ENCODE assay signal across 6 cellular contexts in genomic region chr12:69317233-69317632, GRCh38. TPM values are rescaled to one million over a fixed set of nuclear protein-coding genes. Genes with fewer than 3 reads are reported as not detected.
DNase-seq lines count a peak whose midpoint lies in the region; ATAC-seq, FAIRE-seq and TF ChIP-seq lines count a peak whose summit lies in the region.
"Not testable (repeated sequence)": the region's sequence is repeated elsewhere in the genome, so short reads cannot be mapped to it uniquely, and the experiment has no call there.
"Had no signal": no experiment of that assay in that cellular context is flagged by ENCODE, and none has a peak within 500 bp of the region (broad histone marks: within the 10 kb centered on the region; RNA-seq: fewer than 3 reads in every experiment).

No MANE protein-coding gene starts in this region.

- not testable (repeated sequence) for ATAC-seq in K562, HepG2

- TF ChIP-seq RAD21 in K562 (CRISPR knock-in tag; conservative IDR thresholded peaks at IDR 0.05 in 1 of 2, IDR thresholded peaks at IDR 0.05 in 1 of 2); HepG2 (CRISPR knock-in tag; IDR thresholded peaks at IDR 0.05): not testable (repeated sequence)

- POLR2A ChIA-PET in K562 (lab: Yijun Ruan, JAX); HepG2 (lab: Yijun Ruan, JAX): not testable (repeated sequence)

- H3K27me3 ChIP-seq in K562 (ENCODE audit: control insufficient read depth in 2 of 2, insufficient read depth in 2 of 2, low read length in 2 of 2); HepG2 (ENCODE audit: control insufficient read depth in 1 of 2, insufficient read depth in 2 of 2, low read length in 2 of 2): not testable (repeated sequence)

- H3K4me2 ChIP-seq in K562 (ENCODE audit: insufficient read depth, low read length); HepG2 (ENCODE audit: low read depth, low read length): not testable (repeated sequence)

- not testable (repeated sequence) for H3K36me3 ChIP-seq in K562 (ENCODE audit: control insufficient read depth, insufficient read depth, low read length); HepG2 (replicated peaks in 1 of 2; ENCODE audit: control insufficient read depth in 1 of 2, insufficient read depth in 2 of 2, low read length in 2 of 2)

- not testable (repeated sequence) for H3K4me3 ChIP-seq in K562; HepG2 (replicated peaks in 1 of 3; ENCODE audit: insufficient read depth in 1 of 3, low read depth in 2 of 3, low read length in 3 of 3)

- WGBS in K562 (ENCODE audit: insufficient coverage, low coverage, missing lambda C conversion rate), result 0% methylated on average over 2 of the region's 2 CpGs
- 50% methylated on average over 2 of the region's 2 CpGs for WGBS in HepG2 (ENCODE audit: low lambda C conversion rate)

- not testable (repeated sequence) for H3K9ac ChIP-seq in K562 (ENCODE audit: insufficient read depth in 1 of 2, low read depth in 2 of 2, low read length in 2 of 2); HepG2 (ENCODE audit: insufficient read depth, low read depth, low read length)

- not testable (repeated sequence) for H4K20me1 ChIP-seq in K562 (replicated peaks; ENCODE audit: control insufficient read depth, insufficient read depth, low read length); HepG2 (ENCODE audit: insufficient read depth, low read length)

- not testable (repeated sequence) for FAIRE-seq in K562 (lab: Jason Lieb, UNC); HepG2 (lab: Jason Lieb, UNC)

- H3K9me3 ChIP-seq in K562 (replicated peaks; ENCODE audit: control insufficient read depth, insufficient read depth, low read depth, low read length); HepG2 (ENCODE audit: low read length): not testable (repeated sequence)

- TF ChIP-seq EP300 in K562 (IDR thresholded peaks at IDR 0.05; ENCODE audit: low read length); HepG2 (IDR thresholded peaks at IDR 0.05; ENCODE audit: low read depth in 2 of 2, low read length in 2 of 2); HepG2 (CRISPR knock-in tag; IDR thresholded peaks at IDR 0.05; ENCODE audit: borderline replicate concordance): not testable (repeated sequence)

- CTCF ChIA-PET in K562 (lab: Yijun Ruan, JAX; ENCODE audit: low intra/inter-chr PET ratio); HepG2 (lab: Yijun Ruan, JAX; ENCODE audit: low intra/inter-chr PET ratio, low total read pairs): not testable (repeated sequence)

- DNase-seq in K562 (ENCODE audit: extremely low read depth in 1 of 4, low spot score in 3 of 4); HepG2 (ENCODE audit: low spot score): not testable (repeated sequence)

- not testable (repeated sequence) for H2AFZ ChIP-seq in K562 (ENCODE audit: low read depth, low read length); HepG2 (ENCODE audit: low read length)

- in situ Hi-C loops in K562 (cut with MboI); HepG2 (cut with HindIII; ENCODE audit: extremely low pct_ligation_motif_present, low pct_unique_long_range_greater_than_20kb): not testable (repeated sequence)

- not testable (repeated sequence) for H3K79me2 ChIP-seq in K562 (ENCODE audit: control insufficient read depth, insufficient read depth, low read length); HepG2 (ENCODE audit: insufficient read depth, low read length)

- not testable (repeated sequence) for TF ChIP-seq POLR2A in K562 (conservative IDR thresholded peaks at IDR 0.05); HepG2 (IDR thresholded peaks at IDR 0.05; ENCODE audit: insufficient read depth in 1 of 2, low read depth in 2 of 2, low read length in 2 of 2)

- H3K4me1 ChIP-seq in K562 (replicated peaks in 1 of 2; ENCODE audit: control insufficient read depth in 2 of 2, insufficient read depth in 2 of 2, low read length in 2 of 2), result not testable (repeated sequence)
- peaks cover 46% of the 10 kb centered on the region for H3K4me1 ChIP-seq in HepG2 (ENCODE audit: insufficient read depth, low read length)

- not testable (repeated sequence) for H3K9me1 ChIP-seq in K562 (ENCODE audit: control insufficient read depth, insufficient read depth, low read length)

- not testable (repeated sequence) for H3K27ac ChIP-seq in K562 (ENCODE audit: extremely low read depth, low read depth, low read length); HepG2 (ENCODE audit: extremely low read length, insufficient read depth, low read length)

- not testable (repeated sequence) for TF ChIP-seq CTCF in K562 (IDR thresholded peaks at IDR 0.05 in 2 of 3, conservative IDR thresholded peaks at IDR 0.05 in 1 of 3; ENCODE audit: insufficient read depth in 2 of 3, low read depth in 1 of 3, low read length in 3 of 3); HepG2 (CRISPR knock-in tag; IDR thresholded peaks at IDR 0.05)

- not testable (repeated sequence) for BruUV-seq in K562 (replicated peaks; lab: Mats Ljungman, UMichigan); HepG2 (replicated peaks; lab: Mats Ljungman, UMichigan)

- intact Hi-C loops in K562 (cut with micrococcal nuclease); HepG2 (cut with micrococcal nuclease; ENCODE audit: unreplicated experiment): not testable (repeated sequence)

RNA-seq across cellular contexts. Expression of gene LYZ, which starts 30.9 kb away (rescaled TPM):
- 6.4 and 13.8 TPM in 2 replicates for total RNA-seq in K562 (2011; cell fraction: chromatin; rRNA removed; ENCODE audit: low replicate concordance)
- total RNA-seq in K562 (2011; cell fraction: nucleolus; rRNA removed), result 11.3 and 12.5 TPM in 2 replicates
- 15.8 and 17.8 TPM in 2 replicates for total RNA-seq in K562 (2011; cell fraction: nucleoplasm; rRNA removed)
- total RNA-seq in K562 (2014; rRNA removed) (30.1 and 38.1 TPM in 2 replicates), K562 (2014; rRNA removed; fragmentation: Illumina TruSeq; extraction: Trizol) (64.1 and 64.8 TPM in 2 replicates), K562 (2015; rRNA removed; fragmentation: Illumina TruSeq; extraction: Trizol) (96.3 and 99.0 TPM in 2 replicates), K562 (2021) (31.9 and 32.0 TPM in 2 replicates), HepG2 (2016; rRNA removed; fragmentation: Illumina TruSeq; extraction: Trizol) (1,312 and 2,054 TPM in 2 replicates)
- polyA plus RNA-seq in K562 (2011; rRNA removed) (35.6 and 41.2 TPM in 2 replicates), K562 (2014; fragmentation: Illumina TruSeq; extraction: Trizol) (42.1 and 46.5 TPM in 2 replicates), K562 (2014; fragmentation: Nextera tagmentation; extraction: Ambion mirVana) (10 to 100 TPM; 44.0 to 47.0 TPM), K562 (2014; rRNA removed) (27.2 and 37.0 TPM in 2 replicates), HepG2 (2011; rRNA removed) (1,560 and 1,788 TPM in 2 replicates)
- polyA plus RNA-seq in K562 (2011; cell fraction: cytosol; rRNA removed), result 25.8 and 34.2 TPM in 2 replicates
- polyA plus RNA-seq in K562 (2011; cell fraction: nucleus; rRNA removed), result 4.1 and 6.9 TPM in 2 replicates
- 63.9 and 76.2 TPM in 2 replicates for polyA plus RNA-seq in K562 (2012)
- polyA minus RNA-seq in K562 (2011; rRNA and poly(A)+ RNA removed), result 85.6 and 103 TPM in 2 replicates
- polyA minus RNA-seq in K562 (2011; cell fraction: cytosol; rRNA and poly(A)+ RNA removed), result 23.7 and 37.9 TPM in 2 replicates
- 2.4 and 5.3 TPM in 2 replicates for polyA minus RNA-seq in K562 (2011; cell fraction: nucleus; rRNA and poly(A)+ RNA removed)
- total RNA-seq in HepG2 (2016; cell fraction: cytosol; rRNA removed; fragmentation: Illumina TruSeq; extraction: Trizol; ENCODE audit: low read depth), result 154 and 157 TPM in 2 replicates
- total RNA-seq in HepG2 (2016; cell fraction: insoluble cytoplasmic fraction; rRNA removed; fragmentation: Illumina TruSeq; extraction: Trizol), result 1,332 and 2,132 TPM in 2 replicates
- total RNA-seq in HepG2 (2016; cell fraction: membrane; rRNA removed; fragmentation: Illumina TruSeq; extraction: Trizol), result 312 and 354 TPM in 2 replicates
- 1,314 and 1,505 TPM in 2 replicates for total RNA-seq in HepG2 (2016; cell fraction: nucleus; rRNA removed; fragmentation: Illumina TruSeq; extraction: Trizol)
- 1,336 TPM in 2 replicates for polyA plus RNA-seq in HepG2 (2011; cell fraction: cytosol; rRNA removed)
- polyA plus RNA-seq in HepG2 (2011; cell fraction: nucleus; rRNA removed), result 253 and 317 TPM in 2 replicates
- 2,246 and 4,153 TPM in 2 replicates for polyA plus RNA-seq in HepG2 (2012)
- 159 and 162 TPM in 2 replicates for polyA plus RNA-seq in HepG2 (2016; cell fraction: cytosol; fragmentation: Illumina TruSeq; extraction: Trizol; ENCODE audit: low read depth)
- 1,264 and 1,284 TPM in 2 replicates for polyA plus RNA-seq in HepG2 (2016; cell fraction: insoluble cytoplasmic fraction; fragmentation: Illumina TruSeq; extraction: Trizol; ENCODE audit: low read depth)
- polyA plus RNA-seq in HepG2 (2016; cell fraction: membrane; fragmentation: Illumina TruSeq; extraction: Trizol; ENCODE audit: low read depth), result 279 and 297 TPM in 2 replicates
- polyA plus RNA-seq in HepG2 (2016; cell fraction: nucleus; fragmentation: Illumina TruSeq; extraction: Trizol; ENCODE audit: insufficient read depth, low read depth), result 2,068 and 2,203 TPM in 2 replicates
- polyA minus RNA-seq in HepG2 (2011; rRNA and poly(A)+ RNA removed; ENCODE audit: low replicate concordance), result 0.80 and 1,221 TPM in 2 replicates
- polyA minus RNA-seq in HepG2 (2011; cell fraction: cytosol; rRNA and poly(A)+ RNA removed), result 3,146 and 3,201 TPM in 2 replicates
- polyA minus RNA-seq in HepG2 (2011; cell fraction: nucleus; rRNA and poly(A)+ RNA removed), result 420 and 665 TPM in 2 replicates
- total RNA-seq: Daoy had no signal
- polyA plus RNA-seq: AG04450; BJ; CD8-positive, alpha-beta memory T cell had no signal

RNA-seq across cellular contexts. Expression of gene YEATS4, which starts 42.3 kb away (rescaled TPM):
- total RNA-seq in K562 (2011; cell fraction: chromatin; rRNA removed; ENCODE audit: low replicate concordance), result 10.0 and 21.9 TPM in 2 replicates
- total RNA-seq in K562 (2011; cell fraction: nucleolus; rRNA removed), result 10.8 and 18.6 TPM in 2 replicates
- 14.5 and 16.9 TPM in 2 replicates for total RNA-seq in K562 (2011; cell fraction: nucleoplasm; rRNA removed)
- 39.3 and 82.5 TPM in 2 replicates for total RNA-seq in K562 (2014; rRNA removed)
- total RNA-seq in K562 (2014; rRNA removed; fragmentation: Illumina TruSeq; extraction: Trizol), result 52.9 and 62.2 TPM in 2 replicates
- total RNA-seq in K562 (2015; rRNA removed; fragmentation: Illumina TruSeq; extraction: Trizol), result 41.2 and 41.3 TPM in 2 replicates
- 33.0 and 39.2 TPM in 2 replicates for total RNA-seq in K562 (2021)
- 37.8 and 50.2 TPM in 2 replicates for polyA plus RNA-seq in K562 (2011; rRNA removed)
- polyA plus RNA-seq in K562 (2011; cell fraction: cytosol; rRNA removed), result 27.5 and 29.8 TPM in 2 replicates
- 11.5 and 13.0 TPM in 2 replicates for polyA plus RNA-seq in K562 (2011; cell fraction: nucleus; rRNA removed)
- 30.1 and 43.6 TPM in 2 replicates for polyA plus RNA-seq in K562 (2012)
- 45.2 and 49.2 TPM in 2 replicates for polyA plus RNA-seq in K562 (2014; fragmentation: Illumina TruSeq; extraction: Trizol)
- polyA plus RNA-seq in K562 (2014; fragmentation: Nextera tagmentation; extraction: Ambion mirVana), result 10 to 100 TPM; 25.9 to 26.3 TPM
- 61.0 and 92.2 TPM in 2 replicates for polyA plus RNA-seq in K562 (2014; rRNA removed)
- 20.0 and 24.0 TPM in 2 replicates for polyA minus RNA-seq in K562 (2011; rRNA and poly(A)+ RNA removed)
- polyA minus RNA-seq in K562 (2011; cell fraction: cytosol; rRNA and poly(A)+ RNA removed), result 22.5 and 24.1 TPM in 2 replicates
- 14.9 and 31.8 TPM in 2 replicates for polyA minus RNA-seq in K562 (2011; cell fraction: nucleus; rRNA and poly(A)+ RNA removed)
- total RNA-seq in HepG2 (2016; rRNA removed; fragmentation: Illumina TruSeq; extraction: Trizol), result 45.0 and 51.7 TPM in 2 replicates
- total RNA-seq in HepG2 (2016; cell fraction: cytosol; rRNA removed; fragmentation: Illumina TruSeq; extraction: Trizol; ENCODE audit: low read depth), result 11.6 and 14.0 TPM in 2 replicates
- 45.7 and 59.8 TPM in 2 replicates for total RNA-seq in HepG2 (2016; cell fraction: insoluble cytoplasmic fraction; rRNA removed; fragmentation: Illumina TruSeq; extraction: Trizol)
- total RNA-seq in HepG2 (2016; cell fraction: membrane; rRNA removed; fragmentation: Illumina TruSeq; extraction: Trizol), result 25.6 and 27.0 TPM in 2 replicates
- total RNA-seq in HepG2 (2016; cell fraction: nucleus; rRNA removed; fragmentation: Illumina TruSeq; extraction: Trizol), result 21.7 and 27.0 TPM in 2 replicates
- 10.0 and 16.8 TPM in 2 replicates for polyA plus RNA-seq in HepG2 (2011; rRNA removed)
- 16.1 and 23.0 TPM in 2 replicates for polyA plus RNA-seq in HepG2 (2011; cell fraction: cytosol; rRNA removed)
- 6.9 and 7.4 TPM in 2 replicates for polyA plus RNA-seq in HepG2 (2011; cell fraction: nucleus; rRNA removed)
- 17.1 and 21.3 TPM in 2 replicates for polyA plus RNA-seq in HepG2 (2012)
- polyA plus RNA-seq in HepG2 (2016; cell fraction: cytosol; fragmentation: Illumina TruSeq; extraction: Trizol; ENCODE audit: low read depth), result 10.2 and 11.1 TPM in 2 replicates
- 58.2 and 68.3 TPM in 2 replicates for polyA plus RNA-seq in HepG2 (2016; cell fraction: insoluble cytoplasmic fraction; fragmentation: Illumina TruSeq; extraction: Trizol; ENCODE audit: low read depth)
- polyA plus RNA-seq in HepG2 (2016; cell fraction: membrane; fragmentation: Illumina TruSeq; extraction: Trizol; ENCODE audit: low read depth), result 21.0 and 21.8 TPM in 2 replicates
- 28.6 and 30.9 TPM in 2 replicates for polyA plus RNA-seq in HepG2 (2016; cell fraction: nucleus; fragmentation: Illumina TruSeq; extraction: Trizol; ENCODE audit: insufficient read depth, low read depth)
- polyA minus RNA-seq in HepG2 (2011; rRNA and poly(A)+ RNA removed; ENCODE audit: low replicate concordance), result 7.0 and 10.3 TPM in 2 replicates
- polyA minus RNA-seq in HepG2 (2011; cell fraction: cytosol; rRNA and poly(A)+ RNA removed), result 10.5 and 11.3 TPM in 2 replicates
- polyA minus RNA-seq in HepG2 (2011; cell fraction: nucleus; rRNA and poly(A)+ RNA removed), result 16.4 and 19.7 TPM in 2 replicates
